Comparison of ENCODE assay signal across 21 cellular contexts in the genomic region with DNA sequence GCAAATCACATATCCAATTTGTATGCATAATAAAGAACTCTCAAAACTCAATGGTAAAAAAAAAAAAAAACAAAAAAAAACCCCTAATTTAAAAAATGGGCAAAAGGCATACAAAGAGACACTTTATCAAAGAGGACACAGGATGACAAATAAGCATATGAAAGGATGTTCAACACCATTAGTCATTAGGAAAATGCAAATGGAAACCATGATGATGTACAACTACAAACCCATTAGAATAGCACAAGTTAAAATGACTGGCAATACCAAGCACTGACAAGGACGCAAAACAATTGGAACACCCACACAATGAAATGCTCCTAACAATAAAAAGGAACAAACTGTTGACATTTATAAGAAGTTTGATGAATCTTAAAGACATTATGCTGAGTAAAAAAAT.
DNase-seq lines count a peak whose midpoint lies in the region; ATAC-seq lines count a peak whose summit lies in the region.
"Had no signal": no experiment of that assay in that cellular context is flagged by ENCODE, and none has a peak within 500 bp of the region (broad histone marks: within the 10 kb centered on the region; RNA-seq: fewer than 3 reads in every experiment).

No MANE protein-coding gene starts in this region.

- no peak overlapping the region for H3K27ac Mint-ChIP-seq in activated naive CD8-positive, alpha-beta T cell treated with anti-CD3 and anti-CD28 coated beads, Interleukin-2, amount 50 U/mL, for 24 hours
- no peak overlapping the region for H3K27ac Mint-ChIP-seq in activated naive CD8-positive, alpha-beta T cell treated with anti-CD3 and anti-CD28 coated beads for 36 hours
- no peak overlapping the region for H3K27ac Mint-ChIP-seq in stimulated activated naive CD8-positive, alpha-beta T cell treated with anti-CD3 and anti-CD28 coated beads, Interleukin-15, amount 100 ng/mL, for 72 hours
- no peak overlapping the region for H3K27ac Mint-ChIP-seq in activated T-helper 17 cell treated with anti-CD3 and anti-CD28 coated beads, Interleukin-2, amount 50 U/mL, for 72 hours
- H3K27ac Mint-ChIP-seq: B cell; CD4-positive, alpha-beta T cell; CD8-positive, alpha-beta T cell had no signal

- no peaks in the 10 kb centered on the region for H3K36me3 Mint-ChIP-seq in activated naive CD8-positive, alpha-beta T cell treated with anti-CD3 and anti-CD28 coated beads, Interleukin-2, amount 50 U/mL, for 24 hours (ENCODE audit: low read depth)
- peaks cover 2% of the 10 kb centered on the region for H3K36me3 Mint-ChIP-seq in activated naive CD8-positive, alpha-beta T cell treated with anti-CD3 and anti-CD28 coated beads for 36 hours
- no peaks in the 10 kb centered on the region for H3K36me3 Mint-ChIP-seq in activated T-helper 17 cell treated with anti-CD3 and anti-CD28 coated beads, Interleukin-2, amount 50 U/mL, for 72 hours (ENCODE audit: low read depth)

- ATAC-seq in activated naive CD8-positive, alpha-beta T cell treated with anti-CD3 and anti-CD28 coated beads, Interleukin-2, amount 50 U/mL, for 24 hours: peak; percentile 46
- ATAC-seq in stimulated activated naive CD8-positive, alpha-beta T cell treated with anti-CD3 and anti-CD28 coated beads, Interleukin-15, Interleukin-2, amounts not matched to agents 100 U/mL and 50 U/mL, for 24 hours: peak; percentile 46
- no peak for ATAC-seq in stimulated activated naive CD8-positive, alpha-beta T cell treated with anti-CD3 and anti-CD28 coated beads, Interleukin-15, amount 100 ng/mL, for 72 hours
- ATAC-seq in activated T-helper 17 cell treated with anti-CD3 and anti-CD28 coated beads, Interleukin-2, amount 50 U/mL, for 72 hours (replicated peaks): peak; percentile 77
- ATAC-seq in HG03469 (IDR thresholded peaks at IDR 0.05; ENCODE audit: unreplicated experiment): no peak
- ATAC-seq: CD8-positive, alpha-beta T cell; GM12878 had no signal

- no peaks in the 10 kb centered on the region for H3K4me1 Mint-ChIP-seq in activated naive CD8-positive, alpha-beta T cell treated with anti-CD3 and anti-CD28 coated beads, Interleukin-2, amount 50 U/mL, for 24 hours
- peaks cover 2% of the 10 kb centered on the region for H3K4me1 Mint-ChIP-seq in activated naive CD8-positive, alpha-beta T cell treated with anti-CD3 and anti-CD28 coated beads for 36 hours
- H3K4me1 Mint-ChIP-seq in stimulated activated naive CD8-positive, alpha-beta T cell treated with anti-CD3 and anti-CD28 coated beads, Interleukin-15, amount 100 ng/mL, for 72 hours: no peaks in the 10 kb centered on the region
- peaks cover 4% of the 10 kb centered on the region for H3K4me1 Mint-ChIP-seq in activated T-helper 17 cell treated with anti-CD3 and anti-CD28 coated beads, Interleukin-2, amount 50 U/mL, for 72 hours
- H3K4me1 Mint-ChIP-seq: B cell had no signal

- DNase-seq in activated naive CD8-positive, alpha-beta T cell treated with anti-CD3 and anti-CD28 coated beads, Interleukin-2, amount 50 U/mL, for 24 hours: no peak
- DNase-seq in activated naive CD8-positive, alpha-beta T cell treated with anti-CD3 and anti-CD28 coated beads for 36 hours: no peak
- no peak for DNase-seq in stimulated activated naive CD8-positive, alpha-beta T cell treated with anti-CD3 and anti-CD28 coated beads, Interleukin-15, Interleukin-2, amounts not matched to agents 100 U/mL and 50 U/mL, for 24 hours
- no peak for DNase-seq in stimulated activated naive CD8-positive, alpha-beta T cell treated with anti-CD3 and anti-CD28 coated beads, Interleukin-15, amount 100 ng/mL, for 72 hours
- DNase-seq in DMS 273 treated with DMSO at 0.1 percent for 48 hours (lab: John Stamatoyannopoulos, UW): no peak
- DNase-seq: 8988T; AML-193; Caco-2; Calu3; CD4-positive, alpha-beta T cell; CD8-positive, alpha-beta T cell; DMS153; DMS53; DMS79; DND-41; EL; GDM1 had no signal

- peaks cover 11% of the 10 kb centered on the region for H3K9me3 Mint-ChIP-seq in activated naive CD8-positive, alpha-beta T cell treated with anti-CD3 and anti-CD28 coated beads, Interleukin-2, amount 50 U/mL, for 24 hours
- peaks cover 11% of the 10 kb centered on the region for H3K9me3 Mint-ChIP-seq in activated naive CD8-positive, alpha-beta T cell treated with anti-CD3 and anti-CD28 coated beads for 36 hours
- H3K9me3 Mint-ChIP-seq in stimulated activated naive CD8-positive, alpha-beta T cell treated with anti-CD3 and anti-CD28 coated beads, Interleukin-15, amount 100 ng/mL, for 72 hours: peaks cover 7 to 20% of the 10 kb centered on the region in 2 donors
- peaks cover 4% of the 10 kb centered on the region for H3K9me3 Mint-ChIP-seq in activated T-helper 17 cell treated with anti-CD3 and anti-CD28 coated beads, Interleukin-2, amount 50 U/mL, for 72 hours

- H3K27me3 Mint-ChIP-seq in activated naive CD8-positive, alpha-beta T cell treated with anti-CD3 and anti-CD28 coated beads, Interleukin-2, amount 50 U/mL, for 24 hours: no peaks in the 10 kb centered on the region
- H3K27me3 Mint-ChIP-seq in activated naive CD8-positive, alpha-beta T cell treated with anti-CD3 and anti-CD28 coated beads for 36 hours: no peaks in the 10 kb centered on the region
- peaks cover under 1% of the 10 kb centered on the region for H3K27me3 Mint-ChIP-seq in stimulated activated naive CD8-positive, alpha-beta T cell treated with anti-CD3 and anti-CD28 coated beads, Interleukin-15, amount 100 ng/mL, for 72 hours
- no peaks in the 10 kb centered on the region for H3K27me3 Mint-ChIP-seq in activated T-helper 17 cell treated with anti-CD3 and anti-CD28 coated beads, Interleukin-2, amount 50 U/mL, for 72 hours
- H3K27me3 Mint-ChIP-seq: CD4-positive, alpha-beta T cell had no signal

- H3K4me3 Mint-ChIP-seq in activated naive CD8-positive, alpha-beta T cell treated with anti-CD3 and anti-CD28 coated beads, Interleukin-2, amount 50 U/mL, for 24 hours: no peak overlapping the region
- H3K4me3 Mint-ChIP-seq in activated naive CD8-positive, alpha-beta T cell treated with anti-CD3 and anti-CD28 coated beads for 36 hours: no peak overlapping the region
- H3K4me3 Mint-ChIP-seq in stimulated activated naive CD8-positive, alpha-beta T cell treated with anti-CD3 and anti-CD28 coated beads, Interleukin-15, amount 100 ng/mL, for 72 hours: no peak overlapping the region
- H3K4me3 Mint-ChIP-seq in activated T-helper 17 cell treated with anti-CD3 and anti-CD28 coated beads, Interleukin-2, amount 50 U/mL, for 72 hours: no peak overlapping the region
- H3K4me3 Mint-ChIP-seq: B cell; CD4-positive, alpha-beta T cell; CD8-positive, alpha-beta T cell had no signal

Comparison
In these comparisons a context has a peak if more than half of its experiments do, and no peak if none do; other contexts are left out.
1. ATAC-seq: peak in activated naive CD8-positive, alpha-beta T cell treated with anti-CD3 and anti-CD28 coated beads, Interleukin-2, amount 50 U/mL, for 24 hours (single experiment), stimulated activated naive CD8-positive, alpha-beta T cell treated with anti-CD3 and anti-CD28 coated beads, Interleukin-15, Interleukin-2, amounts not matched to agents 100 U/mL and 50 U/mL, for 24 hours (single experiment) and activated T-helper 17 cell treated with anti-CD3 and anti-CD28 coated beads, Interleukin-2, amount 50 U/mL, for 72 hours (single experiment); none in stimulated activated naive CD8-positive, alpha-beta T cell treated with anti-CD3 and anti-CD28 coated beads, Interleukin-15, amount 100 ng/mL, for 72 hours (single experiment) and HG03469 (single experiment).